ENCODE assay signal across 29 cellular contexts in genomic region chr7:89377219-89377618, GRCh38.
"Had no signal": no experiment of that assay in that cellular context is flagged by ENCODE, and none has a peak within 500 bp of the region (broad histone marks: within the 10 kb centered on the region; RNA-seq: fewer than 3 reads in every experiment).

No MANE protein-coding gene starts in this region.

- H3K9ac ChIP-seq: KMS-11, SK-N-SH had no signal

- H3K36me3 ChIP-seq: adrenal gland, breast epithelium, SJSA1 had no signal

- H3K9me2 ChIP-seq: SK-N-SH had no signal

- H3K9me3 ChIP-seq: adrenal gland, body of pancreas, breast epithelium, SJSA1, SK-N-SH had no signal

- H3K27ac Mint-ChIP-seq: activated B cell treated with CpG ODN at 0.5 μM for 24 hours; activated CD4-positive, alpha-beta memory T cell treated with anti-CD3 and anti-CD28 coated beads for 36 hours; activated naive CD4-positive, alpha-beta T cell treated with anti-CD3 and anti-CD28 coated beads for 36 hours; activated T-helper 1 cell treated with anti-CD3 and anti-CD28 coated beads, Interleukin-12 subunit alpha, Interleukin-12 subunit beta, Interleukin-2, Interleukin-4 antibody, amounts not matched to agents 30 ng/mL and 10 ng/mL and 1 ng/mL, durations not matched to agents 14 hours and 24 hours and 36 hours; T-helper 17 cell had no signal

- H3K4me2 ChIP-seq: KMS-11, SK-N-SH had no signal

- H3K4me3 Mint-ChIP-seq: activated B cell treated with CpG ODN at 0.5 μM for 24 hours; activated CD4-positive, alpha-beta memory T cell treated with anti-CD3 and anti-CD28 coated beads for 36 hours; activated naive CD4-positive, alpha-beta T cell treated with anti-CD3 and anti-CD28 coated beads for 36 hours; activated T-cell treated with anti-CD3 and anti-CD28 coated beads, Interleukin-2, amount 50 U/mL, for 4 hours; activated T-helper 1 cell treated with anti-CD3 and anti-CD28 coated beads, Interleukin-12 subunit alpha, Interleukin-12 subunit beta, Interleukin-2, Interleukin-4 antibody, amounts not matched to agents 30 ng/mL and 10 ng/mL and 1 ng/mL, durations not matched to agents 14 hours and 24 hours and 36 hours; T-helper 17 cell had no signal

- H3K36me3 Mint-ChIP-seq: activated CD4-positive, alpha-beta memory T cell treated with anti-CD3 and anti-CD28 coated beads for 36 hours; activated naive CD4-positive, alpha-beta T cell treated with anti-CD3 and anti-CD28 coated beads, Interleukin-2, amount 50 U/mL, for 72 hours had no signal

- H3K4me1 Mint-ChIP-seq: activated B cell treated with CpG ODN at 0.5 μM for 24 hours, T-helper 17 cell had no signal

- H3K4me1 ChIP-seq: adrenal gland, body of pancreas, breast epithelium, SJSA1 had no signal

- H3K27me3 Mint-ChIP-seq: activated B cell treated with CpG ODN at 0.5 μM for 24 hours; activated CD4-positive, alpha-beta memory T cell treated with anti-CD3 and anti-CD28 coated beads for 36 hours; T-helper 17 cell had no signal

- FAIRE-seq: astrocyte had no signal

- DNase-seq: activated B cell treated with CpG ODN at 0.5 μM for 24 hours; activated CD4-positive, alpha-beta memory T cell treated with anti-CD3 and anti-CD28 coated beads for 36 hours; activated CD4-positive, alpha-beta T cell treated with anti-CD3 and anti-CD28 coated beads for 4 hours; activated CD4-positive, alpha-beta T cell treated with anti-CD3 and anti-CD28 coated beads, Interleukin-2, amount 50 U/mL, for 1 hour; activated CD4-positive, CD25-positive, alpha-beta regulatory T cell treated with anti-CD3 and anti-CD28 coated beads, Interleukin-2, amount 50 U/mL, for 72 hours; activated CD8-positive, alpha-beta memory T cell treated with anti-CD3 and anti-CD28 coated beads, Interleukin-2, amount 50 U/mL, for 4 hours; activated gamma-delta T cell treated with Interleukin-2 at 50 U/mL for 16 hours; activated naive CD4-positive, alpha-beta T cell treated with anti-CD3 and anti-CD28 coated beads for 36 hours; activated T-cell treated with anti-CD3 and anti-CD28 coated beads for 4 hours; activated T-cell treated with anti-CD3 and anti-CD28 coated beads, Interleukin-2, amount 50 U/mL, for 4 hours; adrenal gland; body of pancreas; MM.1S; NCI-H1092; NCI-H1436 treated with DMSO at 0.1 percent for 48 hours; NCI-H1694 treated with DMSO at 0.1 percent for 48 hours; NCI-H2029; NCI-H345; NCI-H524 treated with DMSO at 0.1 percent for 48 hours; SHP77 treated with DMSO at 0.1 percent for 48 hours; SK-N-SH; T-helper 17 cell had no signal

- H3K9me3 Mint-ChIP-seq: activated T-cell treated with anti-CD3 and anti-CD28 coated beads, Interleukin-2, amount 50 U/mL, for 4 hours; activated T-helper 1 cell treated with anti-CD3 and anti-CD28 coated beads, Interleukin-12 subunit alpha, Interleukin-12 subunit beta, Interleukin-2, Interleukin-4 antibody, amounts not matched to agents 30 ng/mL and 10 ng/mL and 1 ng/mL, durations not matched to agents 14 hours and 24 hours and 36 hours had no signal

- ATAC-seq: activated naive CD4-positive, alpha-beta T cell treated with anti-CD3 and anti-CD28 coated beads, Interleukin-2, amount 50 U/mL, for 72 hours; activated T-cell treated with anti-CD3 and anti-CD28 coated beads, Interleukin-2, amount 50 U/mL, for 4 hours; body of pancreas; Panc1; T-helper 17 cell had no signal

- H3K27me3 ChIP-seq: adrenal gland, body of pancreas, breast epithelium, SJSA1 had no signal

- H3K27ac ChIP-seq: adrenal gland, body of pancreas, breast epithelium, KMS-11, SJSA1 had no signal

- H3K4me3 ChIP-seq: adrenal gland, body of pancreas, breast epithelium, SJSA1 had no signal
